20 cellular contexts compared by ENCODE assay signal in genomic region chr1:79364896-79365295, GRCh38.
"Had no signal": no experiment of that assay in that cellular context is flagged by ENCODE, and none has a peak within 500 bp of the region (broad histone marks: within the 10 kb centered on the region; RNA-seq: fewer than 3 reads in every experiment).

No MANE protein-coding gene starts in this region.

- DNase-seq: activated CD4-positive, alpha-beta T cell treated with anti-CD3 and anti-CD28 coated beads, Interleukin-2, amount 50 U/mL, for 4 hours; activated CD4-positive, CD25-positive, alpha-beta regulatory T cell treated with anti-CD3 and anti-CD28 coated beads, Interleukin-2, amount 50 U/mL, for 72 hours; activated effector memory CD4-positive, alpha-beta T cell treated with anti-CD3 and anti-CD28 coated beads, Interleukin-2, amount 50 U/mL, for 16 hours; activated naive CD4-positive, alpha-beta T cell treated with anti-CD3 and anti-CD28 coated beads, Interleukin-2, amount 50 U/mL, for 16 hours; activated T-cell treated with anti-CD3 and anti-CD28 coated beads, Interleukin-2, amount 50 U/mL, for 72 hours; aorta; dermis blood vessel endothelial cell; effector memory CD4-positive, alpha-beta T cell; heart right ventricle; immature natural killer cell; kidney glomerular epithelial cell; left ventricle myocardium inferior; occipital lobe; stimulated activated CD4-positive, alpha-beta T cell treated with anti-CD3 and anti-CD28 coated beads, Interleukin-12 subunit alpha, Interleukin-12 subunit beta, amount 100 ng/mL, for 4 hours; stimulated activated CD4-positive, alpha-beta T cell treated with anti-CD3 and anti-CD28 coated beads, Interleukin-1b, Interleukin-23, amount 100 ng/mL, for 48 hours; stimulated activated CD8-positive, alpha-beta memory T cell treated with anti-CD3 and anti-CD28 coated beads, Interleukin-4, amount 100 ng/mL, for 48 hours; stimulated activated naive CD4-positive, alpha-beta T cell; T1000 had no signal

- H3K4me1 ChIP-seq: breast epithelium, heart right ventricle, left ventricle myocardium inferior, tibial nerve had no signal

- H3K36me3 ChIP-seq: breast epithelium, heart right ventricle, left ventricle myocardium inferior, tibial nerve had no signal

- H3K4me3 ChIP-seq: breast epithelium, heart right ventricle, left ventricle myocardium inferior, tibial nerve had no signal

- H3K27ac ChIP-seq: breast epithelium, heart right ventricle, left ventricle myocardium inferior, tibial nerve had no signal

- H3K9me3 ChIP-seq: breast epithelium, heart right ventricle, left ventricle myocardium inferior, tibial nerve had no signal

- H3K27me3 ChIP-seq: breast epithelium, heart right ventricle, tibial nerve had no signal
